Comparison of ENCODE assay signal across 13 cellular contexts in the genomic region with DNA sequence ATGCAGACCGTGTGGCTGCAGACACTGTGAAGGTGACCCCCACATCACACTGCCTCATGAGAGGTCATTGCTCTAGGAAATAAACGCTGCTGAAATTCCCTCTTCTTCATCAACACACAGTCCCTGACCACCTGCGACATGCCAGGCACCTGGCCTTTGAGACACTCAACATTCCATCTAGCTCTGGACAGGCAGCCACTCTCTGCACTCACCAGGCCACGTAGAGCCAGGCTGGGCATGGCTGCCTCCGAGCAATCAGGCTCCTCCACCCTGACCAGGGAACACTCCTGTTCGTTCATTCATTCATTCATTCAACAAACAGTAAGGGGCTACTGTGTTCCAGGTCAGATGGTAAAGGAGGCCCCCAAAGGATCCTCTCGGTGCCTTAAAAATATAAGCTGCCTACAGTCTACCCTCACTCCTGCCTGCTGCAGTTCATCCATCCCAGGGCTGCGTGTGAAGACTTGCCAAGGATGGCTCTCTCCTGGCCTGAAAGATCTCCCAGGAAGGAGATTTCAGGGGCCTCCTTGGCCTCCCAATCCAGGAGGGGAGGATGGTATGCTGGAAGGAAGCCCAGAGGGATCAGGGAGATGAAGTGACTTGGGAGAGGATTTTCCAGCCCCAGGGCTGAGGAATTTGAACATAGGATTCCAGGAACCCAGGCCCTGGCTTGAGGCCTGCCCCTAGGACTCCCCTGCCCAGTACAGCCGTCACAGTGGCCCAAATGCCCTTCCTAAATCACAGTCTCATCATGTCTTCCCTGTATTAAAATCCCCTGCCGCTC.
A peak's percentile ranks its signal among the peaks of the same experiment; 100 is the strongest.
DNase-seq lines count a peak whose midpoint lies in the region; ATAC-seq and TF ChIP-seq lines count a peak whose summit lies in the region.
"Had no signal": no experiment of that assay in that cellular context is flagged by ENCODE, and none has a peak within 500 bp of the region (broad histone marks: within the 10 kb centered on the region; RNA-seq: fewer than 3 reads in every experiment).

No MANE protein-coding gene starts in this region.

- 58 to 60% (median 58%) methylated on average over 9 to 10 of the region's 10 CpGs for WGBS in adrenal gland, 4 donors
- WGBS in heart right ventricle, 2 donors, result 35 to 46% methylated on average over 10 of the region's 10 CpGs

- no peak overlapping the region for H3K27ac Mint-ChIP-seq in T-helper 2 cell treated with Interferon-gamma antibody and Interleukin-4, amounts not matched to agents 5 μg/mL and 100 μg/mL, for 36 hours

- H3K4me1 Mint-ChIP-seq in T-helper 2 cell treated with Interferon-gamma antibody and Interleukin-4, amounts not matched to agents 5 μg/mL and 100 μg/mL, for 36 hours (ENCODE audit: low read depth), result peaks cover 2% of the 10 kb centered on the region

- peaks cover 0 to 13% of the 10 kb centered on the region in 2 donors for H3K36me3 ChIP-seq in adrenal gland (replicated peaks in 1 of 2)
- peaks cover 0 to 22% (median 5%) of the 10 kb centered on the region in 9 donors for H3K36me3 ChIP-seq in heart right ventricle

- no peak for TF ChIP-seq CTCF in AG10803 (conservative IDR thresholded peaks at IDR 0.05; ENCODE audit: low read length)
- TF ChIP-seq CTCF in adrenal gland (IDR thresholded peaks at IDR 0.05), result no peak
- no peak for TF ChIP-seq CTCF in heart right ventricle (IDR thresholded peaks at IDR 0.05)
- TF ChIP-seq CTCF in retinal pigment epithelial cell (conservative IDR thresholded peaks at IDR 0.05; ENCODE audit: low read depth, low read length), result no peak

- H3K27ac ChIP-seq in adrenal gland, result peak overlapping the region in 4 of 5 donors; percentile 68 to 98 (median 88)
- H3K27ac ChIP-seq in heart right ventricle, result peak overlapping the region; percentile 84 to 99 (median 96)
- H3K27ac ChIP-seq: C4-2B had no signal

- no peaks in the 10 kb centered on the region for H3K9me3 Mint-ChIP-seq in T-helper 2 cell treated with Interferon-gamma antibody and Interleukin-4, amounts not matched to agents 5 μg/mL and 100 μg/mL, for 36 hours

- H3K4me3 ChIP-seq in AG10803 (ENCODE audit: low read length) (no peak overlapping the region), adrenal gland (no peak overlapping the region), heart right ventricle (peak overlapping the region in 9 of 10 donors; percentile 18 to 98 (median 69)), retinal pigment epithelial cell (ENCODE audit: low read length) (no peak overlapping the region)

- ATAC-seq in heart right ventricle, result no peak

- H3K36me3 Mint-ChIP-seq in T-helper 2 cell treated with Interferon-gamma antibody and Interleukin-4, amounts not matched to agents 5 μg/mL and 100 μg/mL, for 36 hours (ENCODE audit: low read depth), result no peaks in the 10 kb centered on the region

- intact Hi-C loops in adrenal gland (cut with DNase I), result loop anchor here in 1 of 2 donors (10.0 kb wide), 1 partner anchor 49 kb away; no protein-coding TSS in a partner anchor
- intact Hi-C loops in heart right ventricle (cut with DNase I), result loop anchor here in 5 of 10 donors (5.0 to 10.0 kb wide), 2 partner anchors 34 to 51 kb away; no protein-coding TSS in a partner anchor

- H3K4me1 ChIP-seq in adrenal gland (replicated peaks in 1 of 2), result peaks cover 87 to 99% of the 10 kb centered on the region in 2 donors
- peaks cover 85 to 100% (median 100%) of the 10 kb centered on the region in 9 donors for H3K4me1 ChIP-seq in heart right ventricle

- H3K9me3 ChIP-seq in adrenal gland (replicated peaks in 1 of 3), result no peaks in the 10 kb centered on the region
- no peaks in the 10 kb centered on the region for H3K9me3 ChIP-seq in heart right ventricle

- no peak for TF ChIP-seq POLR2A in adrenal gland (IDR thresholded peaks at IDR 0.05)

- no peaks in the 10 kb centered on the region for H3K27me3 ChIP-seq in adrenal gland
- H3K27me3 ChIP-seq in heart right ventricle, result no peaks in the 10 kb centered on the region

- H3K27me3 Mint-ChIP-seq in T-helper 2 cell treated with Interferon-gamma antibody and Interleukin-4, amounts not matched to agents 5 μg/mL and 100 μg/mL, for 36 hours (ENCODE audit: low read depth), result peaks cover 5% of the 10 kb centered on the region

- H3K4me3 Mint-ChIP-seq in T-helper 2 cell treated with Interferon-gamma antibody and Interleukin-4, amounts not matched to agents 5 μg/mL and 100 μg/mL, for 36 hours, result no peak overlapping the region

- DNase-seq in AG10803 (ENCODE audit: low read depth) (peak; percentile 77), adrenal gland (no peak), heart right ventricle (no peak), retinal pigment epithelial cell (ENCODE audit: low read depth) (peak; percentile 54), NCI-H526 (lab: John Stamatoyannopoulos, UW) (no peak), NK-92 (lab: John Stamatoyannopoulos, UW; ENCODE audit: unreplicated experiment) (no peak)
- DNase-seq in T-helper 2 cell treated with Interferon-gamma antibody and Interleukin-4, amounts not matched to agents 5 μg/mL and 100 μg/mL, for 36 hours (ENCODE audit: low spot score), result no peak
- DNase-seq in stimulated activated CD4-positive, alpha-beta T cell treated with anti-CD3 and anti-CD28 coated beads, Interleukin-2, amount 100 ng/mL, for 48 hours, result no peak
- DNase-seq: activated naive CD4-positive, alpha-beta T cell treated with Interleukin-2 at 50 U/mL for 16 hours; erythroblast; NCI-H1092; stimulated activated CD4-positive, alpha-beta T cell treated with anti-CD3 and anti-CD28 coated beads, Interleukin-4, amount 100 ng/mL, for 4 hours had no signal

Comparison
In these comparisons a context has a peak if more than half of its experiments do, and no peak if none do; other contexts are left out.
1. DNase-seq: peak in AG10803 (single experiment) and retinal pigment epithelial cell (single experiment); none in adrenal gland (0 of 7), heart right ventricle (0 of 2), NCI-H526 (0 of 2), T-helper 2 cell treated with Interferon-gamma antibody and Interleukin-4, amounts not matched to agents 5 μg/mL and 100 μg/mL, for 36 hours (single experiment), stimulated activated CD4-positive, alpha-beta T cell treated with anti-CD3 and anti-CD28 coated beads, Interleukin-2, amount 100 ng/mL, for 48 hours (0 of 2) and NK-92 (single experiment).
2. H3K4me3 ChIP-seq: peak in heart right ventricle (9 of 10); none in AG10803 (single experiment), adrenal gland (0 of 4) and retinal pigment epithelial cell (single experiment).